26 cellular contexts compared by ENCODE assay signal in the genomic region with DNA sequence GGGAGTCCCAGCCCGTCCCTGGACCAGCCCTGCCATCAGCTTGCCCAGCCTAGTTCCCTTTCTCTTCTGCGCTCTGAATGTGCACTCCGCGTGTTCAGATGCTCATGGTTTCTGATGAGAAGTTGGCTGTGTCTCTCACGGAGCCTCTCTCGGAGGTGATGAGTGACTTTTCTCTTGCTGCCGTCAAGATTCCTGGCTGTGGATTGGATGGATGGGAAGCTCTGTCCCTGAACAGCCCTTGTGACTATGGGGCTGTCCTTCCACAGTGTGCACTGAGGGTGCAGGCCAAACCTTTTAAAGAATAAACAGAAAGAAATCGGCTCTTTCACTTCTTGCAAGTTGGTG.
"Had no signal": no experiment of that assay in that cellular context is flagged by ENCODE, and none has a peak within 500 bp of the region (broad histone marks: within the 10 kb centered on the region; RNA-seq: fewer than 3 reads in every experiment).

No MANE protein-coding gene starts in this region.

- H3K27me3 ChIP-seq: body of pancreas, breast epithelium, Peyer's patch had no signal

- H3K27ac ChIP-seq: body of pancreas, breast epithelium, Peyer's patch had no signal

- FAIRE-seq: astrocyte had no signal

- H3K4me3 Mint-ChIP-seq: activated CD4-positive, alpha-beta T cell treated with anti-CD3 and anti-CD28 coated beads, Interleukin-2, amount 10 ng/mL, durations not matched to agents 7 days and 5 days; activated CD8-positive, alpha-beta T cell treated with anti-CD3 and anti-CD28 coated beads, Interleukin-2, amount 10 ng/mL, durations not matched to agents 7 days and 5 days; activated naive CD4-positive, alpha-beta T cell treated with anti-CD3 and anti-CD28 coated beads, Interleukin-2, amount 50 U/mL, for 24 hours; activated naive CD8-positive, alpha-beta T cell treated with anti-CD3 and anti-CD28 coated beads, Interleukin-2, amount 10 ng/mL, durations not matched to agents 7 days and 5 days; activated T-cell treated with anti-CD3 and anti-CD28 coated beads, Interleukin-2, amount 50 U/mL, for 24 hours had no signal

- H3K36me3 ChIP-seq: breast epithelium, Peyer's patch had no signal

- DNase-seq: activated CD4-positive, alpha-beta T cell treated with anti-CD3 and anti-CD28 coated beads, Interleukin-2, amount 10 ng/mL, durations not matched to agents 7 days and 5 days; activated CD4-positive, alpha-beta T cell treated with anti-CD3 and anti-CD28 coated beads, Interleukin-2, amount 50 U/mL, for 48 hours; activated CD8-positive, alpha-beta T cell treated with anti-CD3 and anti-CD28 coated beads, Interleukin-2, amount 10 ng/mL, durations not matched to agents 7 days and 5 days; activated gamma-delta T cell; activated naive CD4-positive, alpha-beta T cell treated with Interleukin-2 at 50 U/mL for 16 hours; activated naive CD8-positive, alpha-beta T cell treated with anti-CD3 and anti-CD28 coated beads, Interleukin-2, amount 10 ng/mL, durations not matched to agents 7 days and 5 days; activated T-cell treated with anti-CD3 and anti-CD28 coated beads, Interleukin-2, amount 50 U/mL, for 24 hours; amygdala; body of pancreas; NCI-H1105 treated with DMSO at 0.1 percent for 48 hours; NCI-H1436; NCI-H1694; NCI-H1930; NCI-H2081 treated with DMSO at 0.1 percent for 48 hours; NCI-H345; NCI-H524 treated with DMSO at 0.1 percent for 48 hours; NK-92 treated with Interleukin-12 subunit alpha and Interleukin-12 subunit beta, amount 100 ng/mL, for 24 hours; PC-3; RPMI8226; SW 1271; T1000 had no signal

- H3K36me3 Mint-ChIP-seq: activated naive CD8-positive, alpha-beta T cell treated with anti-CD3 and anti-CD28 coated beads, Interleukin-2, amount 10 ng/mL, durations not matched to agents 7 days and 5 days had no signal

- H3K4me1 Mint-ChIP-seq: activated naive CD4-positive, alpha-beta T cell treated with anti-CD3 and anti-CD28 coated beads, Interleukin-2, amount 50 U/mL, for 24 hours; activated naive CD8-positive, alpha-beta T cell treated with anti-CD3 and anti-CD28 coated beads, Interleukin-2, amount 10 ng/mL, durations not matched to agents 7 days and 5 days had no signal

- H3K27ac Mint-ChIP-seq: activated CD4-positive, alpha-beta T cell treated with anti-CD3 and anti-CD28 coated beads, Interleukin-2, amount 10 ng/mL, durations not matched to agents 7 days and 5 days; activated CD8-positive, alpha-beta T cell treated with anti-CD3 and anti-CD28 coated beads, Interleukin-2, amount 10 ng/mL, durations not matched to agents 7 days and 5 days; activated naive CD4-positive, alpha-beta T cell treated with anti-CD3 and anti-CD28 coated beads, Interleukin-2, amount 50 U/mL, for 24 hours; activated naive CD8-positive, alpha-beta T cell treated with anti-CD3 and anti-CD28 coated beads, Interleukin-2, amount 10 ng/mL, durations not matched to agents 7 days and 5 days; activated T-cell treated with anti-CD3 and anti-CD28 coated beads, Interleukin-2, amount 50 U/mL, for 24 hours; activated T-helper 2 cell treated with anti-CD3 and anti-CD28 coated beads, Interferon-gamma antibody, Interleukin-2, Interleukin-4, amounts not matched to agents 10 μg/mL and 5 μg/mL and 100 μg/mL, durations not matched to agents 14 hours and 24 hours and 36 hours had no signal

- H3K4me3 ChIP-seq: body of pancreas, breast epithelium, Peyer's patch had no signal

- H3K4me1 ChIP-seq: breast epithelium had no signal

- ATAC-seq: activated CD8-positive, alpha-beta T cell treated with anti-CD3 and anti-CD28 coated beads, Interleukin-2, amount 10 ng/mL, durations not matched to agents 7 days and 5 days; body of pancreas; PC-3 had no signal
